ENCODE assay signal across 18 cellular contexts in the genomic region with DNA sequence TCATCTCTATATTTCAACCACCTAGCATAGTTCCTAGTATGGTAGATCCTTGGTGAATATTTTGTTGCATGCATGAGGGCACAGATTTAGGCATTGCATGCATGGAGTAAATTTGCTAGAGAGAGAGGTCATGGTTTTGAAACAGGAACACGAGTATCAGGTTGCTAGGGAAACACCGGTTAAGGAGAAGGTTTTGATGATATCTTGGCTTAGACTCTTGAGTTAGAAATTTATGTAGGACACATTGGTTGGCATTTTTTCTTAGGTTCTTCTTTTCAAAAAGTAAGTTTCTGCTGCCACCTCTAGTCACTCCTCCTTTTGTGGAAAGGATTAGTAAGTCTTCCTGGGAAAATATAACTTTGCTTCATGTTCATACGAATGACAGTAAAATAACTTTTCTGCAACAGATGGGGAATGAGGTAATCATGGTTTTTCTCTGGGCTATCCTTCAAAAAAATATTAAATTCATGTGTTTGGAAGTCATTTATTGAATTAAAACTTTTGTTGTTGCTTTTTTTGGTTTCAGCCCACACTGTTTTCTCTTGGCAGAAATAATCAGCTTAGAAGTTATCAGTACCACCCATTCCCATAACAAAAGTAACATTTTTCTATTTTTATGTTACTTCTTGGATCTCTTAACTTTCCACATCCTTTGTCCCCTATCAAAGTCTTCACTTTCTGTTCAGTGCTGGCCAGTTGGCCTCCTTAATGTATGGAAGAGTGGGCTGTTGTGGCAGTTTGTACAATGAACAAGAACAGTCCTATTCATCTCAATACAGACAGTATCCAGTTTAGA.
A peak's percentile ranks its signal among the peaks of the same experiment; 100 is the strongest.
DNase-seq lines count a peak whose midpoint lies in the region; ATAC-seq and TF ChIP-seq lines count a peak whose summit lies in the region.
"Had no signal": no experiment of that assay in that cellular context is flagged by ENCODE, and none has a peak within 500 bp of the region (broad histone marks: within the 10 kb centered on the region; RNA-seq: fewer than 3 reads in every experiment).

No MANE protein-coding gene starts in this region.

- H3K4me3 Mint-ChIP-seq in osteocyte (ENCODE audit: unreplicated experiment) = no peak overlapping the region
- no peak overlapping the region for H3K4me3 Mint-ChIP-seq in T-cell
- H3K4me3 Mint-ChIP-seq: activated CD4-positive, alpha-beta memory T cell treated with anti-CD3 and anti-CD28 coated beads, Interleukin-2, amount 10 ng/mL, durations not matched to agents 7 days and 5 days; activated T-helper 17 cell treated with anti-CD3 and anti-CD28 coated beads, Interleukin-2, amount 50 U/mL, for 72 hours; CD4-positive, CD25-positive, alpha-beta regulatory T cell; naive thymus-derived CD4-positive, alpha-beta T cell had no signal

- no peak overlapping the region for H3K4me3 ChIP-seq in fibroblast of the aortic adventitia (ENCODE audit: low read depth, low read length)
- H3K4me3 ChIP-seq: upper lobe of right lung had no signal

- H3K4me1 Mint-ChIP-seq in osteocyte (ENCODE audit: unreplicated experiment) (peaks cover 13% of the 10 kb centered on the region), T-cell (no peaks in the 10 kb centered on the region)
- H3K4me1 Mint-ChIP-seq: activated CD4-positive, alpha-beta memory T cell treated with anti-CD3 and anti-CD28 coated beads, Interleukin-2, amount 10 ng/mL, durations not matched to agents 7 days and 5 days; activated T-helper 17 cell treated with anti-CD3 and anti-CD28 coated beads, Interleukin-2, amount 50 U/mL, for 72 hours; CD4-positive, CD25-positive, alpha-beta regulatory T cell; naive thymus-derived CD4-positive, alpha-beta T cell had no signal

- H3K36me3 Mint-ChIP-seq in osteocyte (ENCODE audit: unreplicated experiment) (no peaks in the 10 kb centered on the region), T-cell (no peaks in the 10 kb centered on the region)
- H3K36me3 Mint-ChIP-seq: CD4-positive, CD25-positive, alpha-beta regulatory T cell; naive thymus-derived CD4-positive, alpha-beta T cell had no signal

- H3K27me3 Mint-ChIP-seq in osteocyte (ENCODE audit: unreplicated experiment) = no peaks in the 10 kb centered on the region
- peaks cover 0 to 3% of the 10 kb centered on the region in 2 donors for H3K27me3 Mint-ChIP-seq in T-cell
- H3K27me3 Mint-ChIP-seq: activated CD4-positive, alpha-beta memory T cell treated with anti-CD3 and anti-CD28 coated beads, Interleukin-2, amount 10 ng/mL, durations not matched to agents 7 days and 5 days; CD4-positive, CD25-positive, alpha-beta regulatory T cell had no signal

- DNase-seq in GDM1 (lab: John Stamatoyannopoulos, UW) (peak; percentile 10), NCI-H446 treated with DMSO at 0.1 percent for 48 hours (lab: John Stamatoyannopoulos, UW) (peak; percentile 7), fibroblast of the aortic adventitia (ENCODE audit: low read depth) (peak; percentile 79), osteocyte (ENCODE audit: extremely low spot score, unreplicated experiment) (no peak), T-cell (no peak), ACHN (no peak), HEK293T (ENCODE audit: extremely low spot score) (no peak)
- DNase-seq: activated CD4-positive, alpha-beta memory T cell treated with anti-CD3 and anti-CD28 coated beads, Interleukin-2, amount 10 ng/mL, durations not matched to agents 7 days and 5 days; CD4-positive, CD25-positive, alpha-beta regulatory T cell; naive thymus-derived CD4-positive, alpha-beta T cell; NCI-H1436 treated with DMSO at 0.1 percent for 48 hours; NCI-H69; SHP77; stimulated activated CD4-positive, alpha-beta T cell treated with anti-CD3 and anti-CD28 coated beads, Interleukin-1b, Interleukin-23, amount 100 ng/mL, for 48 hours; stimulated activated CD8-positive, alpha-beta memory T cell treated with anti-CD3 and anti-CD28 coated beads, Interleukin-4, amount 100 ng/mL, for 48 hours; upper lobe of right lung had no signal

- no peak for ATAC-seq in T-cell (replicated peaks in 1 of 4)
- ATAC-seq: activated T-helper 17 cell treated with anti-CD3 and anti-CD28 coated beads, Interleukin-2, amount 50 U/mL, for 72 hours; left lobe of liver; naive thymus-derived CD4-positive, alpha-beta T cell; upper lobe of right lung had no signal

- TF ChIP-seq CTCF in fibroblast of the aortic adventitia (IDR thresholded peaks at IDR 0.05; ENCODE audit: insufficient read depth, low read length) (no peak), osteocyte (IDR thresholded peaks at IDR 0.05) (no peak)

- H3K9me3 Mint-ChIP-seq in osteocyte (ENCODE audit: unreplicated experiment) = peaks cover 10% of the 10 kb centered on the region
- peaks cover 0 to 6% (median 0%) of the 10 kb centered on the region in 3 donors for H3K9me3 Mint-ChIP-seq in T-cell
- H3K9me3 Mint-ChIP-seq: activated CD4-positive, alpha-beta memory T cell treated with anti-CD3 and anti-CD28 coated beads, Interleukin-2, amount 10 ng/mL, durations not matched to agents 7 days and 5 days had no signal

- in situ Hi-C loops in ACHN (cut with HindIII; ENCODE audit: low pct_ligation_motif_present, low pct_unique_long_range_greater_than_20kb, low sequenced_read_pairs) = no loop called here

- POLR2A ChIA-PET in T-cell (lab: Charles Lee) (no interaction called here), HEK293T (lab: Yijun Ruan, JAX) (no interaction called here)

- peak overlapping the region; percentile 48 for H3K27ac Mint-ChIP-seq in osteocyte (ENCODE audit: unreplicated experiment)
- no peak overlapping the region for H3K27ac Mint-ChIP-seq in T-cell
- H3K27ac Mint-ChIP-seq: activated CD4-positive, alpha-beta memory T cell treated with anti-CD3 and anti-CD28 coated beads, Interleukin-2, amount 10 ng/mL, durations not matched to agents 7 days and 5 days; activated T-helper 17 cell treated with anti-CD3 and anti-CD28 coated beads, Interleukin-2, amount 50 U/mL, for 72 hours; CD4-positive, CD25-positive, alpha-beta regulatory T cell; naive thymus-derived CD4-positive, alpha-beta T cell had no signal

- CTCF ChIA-PET in T-cell (lab: Charles Lee) = no interaction called here
- CTCF ChIA-PET in HEK293T (lab: Yijun Ruan, JAX) = no interaction called here

TF ChIP-seq in HEK293T, 16 proteins besides CTCF, POLR2A, EP300 and RAD21:
- TF ChIP-seq ZNF384 (IDR thresholded peaks at IDR 0.05) = no peak
- TF ChIP-seq HDGF (IDR thresholded peaks at IDR 0.05; ENCODE audit: borderline replicate concordance) = no peak
- TF ChIP-seq ARNT (IDR thresholded peaks at IDR 0.05) = no peak
- no peak for TF ChIP-seq FOXM1 (IDR thresholded peaks at IDR 0.05; ENCODE audit: borderline replicate concordance)
- no peak for TF ChIP-seq TARDBP (IDR thresholded peaks at IDR 0.05)
- no peak for TF ChIP-seq NFRKB (IDR thresholded peaks at IDR 0.05)
- no peak for TF ChIP-seq BHLHE40 (IDR thresholded peaks at IDR 0.05; ENCODE audit: borderline replicate concordance)
- no peak for TF ChIP-seq LEF1 (IDR thresholded peaks at IDR 0.05; ENCODE audit: borderline replicate concordance)
- no peak for TF ChIP-seq FOXA1 (IDR thresholded peaks at IDR 0.05)
- TF ChIP-seq L3MBTL2 (conservative IDR thresholded peaks at IDR 0.05) = no peak
- TF ChIP-seq SUZ12 (IDR thresholded peaks at IDR 0.05) = no peak
- TF ChIP-seq, protein P1, sequence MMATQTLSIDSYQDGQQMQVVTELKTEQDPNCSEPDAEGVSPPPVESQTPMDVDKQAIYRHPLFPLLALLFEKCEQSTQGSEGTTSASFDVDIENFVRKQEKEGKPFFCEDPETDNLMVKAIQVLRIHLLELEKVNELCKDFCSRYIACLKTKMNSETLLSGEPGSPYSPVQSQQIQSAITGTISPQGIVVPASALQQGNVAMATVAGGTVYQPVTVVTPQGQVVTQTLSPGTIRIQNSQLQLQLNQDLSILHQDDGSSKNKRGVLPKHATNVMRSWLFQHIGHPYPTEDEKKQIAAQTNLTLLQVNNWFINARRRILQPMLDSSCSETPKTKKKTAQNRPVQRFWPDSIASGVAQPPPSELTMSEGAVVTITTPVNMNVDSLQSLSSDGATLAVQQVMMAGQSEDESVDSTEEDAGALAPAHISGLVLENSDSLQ (IDR thresholded peaks at IDR 0.05) = no peak
- no peak for TF ChIP-seq CTBP1 (IDR thresholded peaks at IDR 0.05; ENCODE audit: borderline replicate concordance)
- no peak for TF ChIP-seq ELF4 (IDR thresholded peaks at IDR 0.05)
- no peak for TF ChIP-seq SP1 (IDR thresholded peaks at IDR 0.05)
- no peak for TF ChIP-seq FOXK2 (IDR thresholded peaks at IDR 0.05)
TF ChIP-seq in HEK293T: peak in this region for 0.

Comparison
In these comparisons a context has a peak if more than half of its experiments do, and no peak if none do; other contexts are left out.
1. DNase-seq: peak in GDM1 (single experiment), NCI-H446 treated with DMSO at 0.1 percent for 48 hours (single experiment) and fibroblast of the aortic adventitia (single experiment); none in osteocyte (single experiment), T-cell (0 of 34), ACHN (single experiment) and HEK293T (single experiment).